In genomic region chr1:248572049-248572448, GRCh38 we compare ENCODE assay signal across 7 cellular contexts.
DNase-seq lines count a peak whose midpoint lies in the region; ATAC-seq and FAIRE-seq lines count a peak whose summit lies in the region.
"Not testable (repeated sequence)": the region's sequence is repeated elsewhere in the genome, so short reads cannot be mapped to it uniquely, and the experiment has no call there.

No MANE protein-coding gene starts in this region.

- ATAC-seq in GM18519 (IDR thresholded peaks at IDR 0.05; ENCODE audit: low FRiP score, unreplicated experiment), result peak; percentile 98
- peak; percentile 60 for ATAC-seq in GM19463 (IDR thresholded peaks at IDR 0.05; ENCODE audit: unreplicated experiment)
- peak; percentile 100 for ATAC-seq in GM21528 (IDR thresholded peaks at IDR 0.05; ENCODE audit: low FRiP score, unreplicated experiment)
- peak; percentile 98 for ATAC-seq in HG02642 (IDR thresholded peaks at IDR 0.05; ENCODE audit: poor library complexity, unreplicated experiment)
- ATAC-seq in HG03097 (IDR thresholded peaks at IDR 0.05; ENCODE audit: low FRiP score, unreplicated experiment), result peak; percentile 97
- ATAC-seq in HG03439 (IDR thresholded peaks at IDR 0.05; ENCODE audit: unreplicated experiment), result peak; percentile 98

- not testable (repeated sequence) for DNase-seq in GM19239 (ENCODE audit: insufficient read length, low spot score)

- peak; percentile 92 for FAIRE-seq in GM19239 (lab: Jason Lieb, UNC)
